ENCODE assay signal across 1 cellular context in genomic region chr3:196524527-196524926, GRCh38.
TF ChIP-seq lines count a peak whose summit lies in the region.

No MANE protein-coding gene starts in this region.

TF ChIP-seq in K562, 482 proteins besides CTCF, POLR2A, EP300 and RAD21:
- TF ChIP-seq CC2D1A (IDR thresholded peaks at IDR 0.05) (peak; percentile 55; the same call in 1 of the 2 replicates), STAG1 (CRISPR knock-in tag; IDR thresholded peaks at IDR 0.05; ENCODE audit: borderline replicate concordance) (peak; percentile 67; the same call in 1 of the 2 replicates), ZNF174 (CRISPR knock-in tag; IDR thresholded peaks at IDR 0.05) (no peak), FOXK2 (conservative IDR thresholded peaks at IDR 0.05 in 1 of 2, IDR thresholded peaks at IDR 0.05 in 1 of 2; ENCODE audit: low read depth in 2 of 2) (peak in 1 of 2 experiments; percentile 13; a peak in 1 of 4 replicates), SMC3 (conservative IDR thresholded peaks at IDR 0.05; ENCODE audit: insufficient read depth, low read depth, low read length) (peak; percentile 39), MAFF (IDR thresholded peaks at IDR 0.05; ENCODE audit: low read length) (no peak)
- TF ChIP-seq, protein P1, sequence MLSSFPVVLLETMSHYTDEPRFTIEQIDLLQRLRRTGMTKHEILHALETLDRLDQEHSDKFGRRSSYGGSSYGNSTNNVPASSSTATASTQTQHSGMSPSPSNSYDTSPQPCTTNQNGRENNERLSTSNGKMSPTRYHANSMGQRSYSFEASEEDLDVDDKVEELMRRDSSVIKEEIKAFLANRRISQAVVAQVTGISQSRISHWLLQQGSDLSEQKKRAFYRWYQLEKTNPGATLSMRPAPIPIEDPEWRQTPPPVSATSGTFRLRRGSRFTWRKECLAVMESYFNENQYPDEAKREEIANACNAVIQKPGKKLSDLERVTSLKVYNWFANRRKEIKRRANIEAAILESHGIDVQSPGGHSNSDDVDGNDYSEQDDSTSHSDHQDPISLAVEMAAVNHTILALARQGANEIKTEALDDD (IDR thresholded peaks at IDR 0.05) = peak; percentile 42; the same call in 1 of the 2 replicates
- TF ChIP-seq, protein P2, sequence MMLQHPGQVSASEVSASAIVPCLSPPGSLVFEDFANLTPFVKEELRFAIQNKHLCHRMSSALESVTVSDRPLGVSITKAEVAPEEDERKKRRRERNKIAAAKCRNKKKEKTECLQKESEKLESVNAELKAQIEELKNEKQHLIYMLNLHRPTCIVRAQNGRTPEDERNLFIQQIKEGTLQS (IDR thresholded peaks at IDR 0.05) = no peak
- TF ChIP-seq, protein P2 (CRISPR knock-in tag; conservative IDR thresholded peaks at IDR 0.05) = no peak
